Comparison of ENCODE assay signal across 17 cellular contexts in genomic region chr2:179377296-179377695, GRCh38.
"Had no signal": no experiment of that assay in that cellular context is flagged by ENCODE, and none has a peak within 500 bp of the region (broad histone marks: within the 10 kb centered on the region; RNA-seq: fewer than 3 reads in every experiment).

No MANE protein-coding gene starts in this region.

- H3K9me3 ChIP-seq: gastroesophageal sphincter had no signal

- H3K36me3 ChIP-seq: gastroesophageal sphincter, right atrium auricular region had no signal

- DNase-seq: activated CD4-positive, alpha-beta memory T cell treated with anti-CD3 and anti-CD28 coated beads for 36 hours; activated gamma-delta T cell; activated T-cell treated with anti-CD3 and anti-CD28 coated beads, Interleukin-2, amount 50 U/mL, for 4 hours; aorta; caudate nucleus; effector memory CD8-positive, alpha-beta T cell; hippocampal formation; posterior cingulate gyrus; stimulated activated naive CD4-positive, alpha-beta T cell treated with Interleukin-2 at 50 U/mL for 16 hours; T-cell; T1000 had no signal

- H3K27ac ChIP-seq: epithelial cell of prostate, gastroesophageal sphincter, right atrium auricular region, SK-N-MC, VCaP had no signal

- H3K4me1 ChIP-seq: gastroesophageal sphincter, right atrium auricular region had no signal

- H3K27me3 ChIP-seq: gastroesophageal sphincter, right atrium auricular region had no signal

- H3K4me3 ChIP-seq: gastroesophageal sphincter, right atrium auricular region, SK-N-MC, smooth muscle cell had no signal
